ENCODE assay signal across 18 cellular contexts in genomic region chr10:111482074-111482350, GRCh38.
DNase-seq lines count a peak whose midpoint lies in the region; ATAC-seq and TF ChIP-seq lines count a peak whose summit lies in the region.
"Had no signal": no experiment of that assay in that cellular context is flagged by ENCODE, and none has a peak within 500 bp of the region (broad histone marks: within the 10 kb centered on the region; RNA-seq: fewer than 3 reads in every experiment).

No MANE protein-coding gene starts in this region.

- DNase-seq in NCI-H748 (lab: John Stamatoyannopoulos, UW; ENCODE audit: unreplicated experiment) = peak; percentile 12
- DNase-seq in NCI-H748 treated with DMSO at 0.1 percent for 48 hours (lab: John Stamatoyannopoulos, UW) = no peak
- peak; percentile 67 for DNase-seq in SK-N-DZ (ENCODE audit: low spot score)
- DNase-seq in left kidney (ENCODE audit: low read depth, low spot score) = peak; percentile 80
- DNase-seq: Caco-2; CD4-positive, CD25-positive, alpha-beta regulatory T cell; CD8-positive, alpha-beta T cell; DMS153; DND-41; GOT3; HFFc6 had no signal

- no peak overlapping the region for H2AFZ ChIP-seq in neural cell (ENCODE audit: low read depth, low read length)

- no peaks in the 10 kb centered on the region for H3K27me3 ChIP-seq in neural cell (ENCODE audit: insufficient read depth, low read depth, low read length)
- H3K27me3 ChIP-seq: BLaER1 had no signal

- no peaks in the 10 kb centered on the region for H3K36me3 ChIP-seq in neural cell (ENCODE audit: insufficient read depth, low read length)
- H3K36me3 ChIP-seq: BLaER1, HAP-1 had no signal

- H3F3A ChIP-seq in neural cell (ENCODE audit: insufficient read depth, low read length, poor library complexity, severe bottlenecking) = no peaks in the 10 kb centered on the region

- H4K20me1 ChIP-seq in neural cell (ENCODE audit: insufficient read depth) = no peaks in the 10 kb centered on the region
- H4K20me1 ChIP-seq: BLaER1 had no signal

- TF ChIP-seq CTCF in neural cell (IDR thresholded peaks at IDR 0.05; ENCODE audit: poor library complexity, severe bottlenecking) = no peak

- peak overlapping the region; percentile 29 for H3K4me2 ChIP-seq in neural cell (ENCODE audit: low read length)
- H3K4me2 ChIP-seq: BLaER1 had no signal

- no peaks in the 10 kb centered on the region for H3K79me2 ChIP-seq in neural cell (replicated peaks; ENCODE audit: insufficient read depth, low read length)

- H3K9me2 ChIP-seq in neural cell (ENCODE audit: insufficient read depth, low read length) = no peaks in the 10 kb centered on the region

- no peak for TF ChIP-seq EP300 in neural cell (conservative IDR thresholded peaks at IDR 0.05; ENCODE audit: poor library complexity, severe bottlenecking)

- H3K27ac ChIP-seq in neural cell (ENCODE audit: low read length) = peak overlapping the region; percentile 55
- H3K27ac ChIP-seq: 22Rv1, BLaER1 had no signal

- H3K4me3 ChIP-seq in neural cell (ENCODE audit: low read length) = peak overlapping the region; percentile 17
- H3K4me3 ChIP-seq: BLaER1, HAP-1 had no signal

- ATAC-seq in HG02852 (IDR thresholded peaks at IDR 0.05; ENCODE audit: unreplicated experiment) (no peak), GM19455 (IDR thresholded peaks at IDR 0.05; ENCODE audit: unreplicated experiment) (no peak), GM21423 (IDR thresholded peaks at IDR 0.05; ENCODE audit: unreplicated experiment) (no peak)
- ATAC-seq: CD8-positive, alpha-beta T cell had no signal

- no peaks in the 10 kb centered on the region for H3K9me3 ChIP-seq in neural cell (ENCODE audit: low read length)
- H3K9me3 ChIP-seq: BLaER1, Caco-2, HAP-1 had no signal

- no peak for TF ChIP-seq RAD21 in neural cell (conservative IDR thresholded peaks at IDR 0.05)

- H3K9ac ChIP-seq in neural cell (ENCODE audit: low read length) = no peak overlapping the region
- H3K9ac ChIP-seq: BLaER1 had no signal

TF ChIP-seq in neural cell, 6 proteins besides CTCF, POLR2A, EP300 and RAD21:
- TF ChIP-seq TAF1 (IDR thresholded peaks at IDR 0.05; ENCODE audit: low read depth) (no peak), MXI1 (conservative IDR thresholded peaks at IDR 0.05; ENCODE audit: poor library complexity, severe bottlenecking) (no peak), EZH2 (IDR thresholded peaks at IDR 0.05; ENCODE audit: borderline replicate concordance, insufficient read depth, low read length, poor library complexity, severe bottlenecking) (no peak), POLR2AphosphoS5 (IDR thresholded peaks at IDR 0.05) (no peak), REST (IDR thresholded peaks at IDR 0.05; ENCODE audit: borderline replicate concordance) (no peak), SMC3 (conservative IDR thresholded peaks at IDR 0.05; ENCODE audit: poor library complexity) (no peak)
